In genomic region chr6:57267586-57268293, GRCh38 we compare ENCODE assay signal across 8 cellular contexts. TPM values are rescaled to one million over a fixed set of nuclear protein-coding genes. Genes with fewer than 3 reads are reported as not detected.
DNase-seq lines count a peak whose midpoint lies in the region; ATAC-seq, FAIRE-seq and TF ChIP-seq lines count a peak whose summit lies in the region.

No MANE protein-coding gene starts in this region.

- ATAC-seq in GM18909 (IDR thresholded peaks at IDR 0.05; ENCODE audit: poor library complexity, unreplicated experiment), result no peak
- ATAC-seq in stimulated activated memory B cell treated with anti-CD40 and anti-IgM and Interleukin-4, amounts not matched to agents 10 μg/mL and 1 μg/mL and 100 μg/mL, for 72 hours, result no peak

- H3K4me2 ChIP-seq in hepatocyte, result no peak overlapping the region

- no peaks in the 10 kb centered on the region for H4K20me1 ChIP-seq in hepatocyte (ENCODE audit: insufficient read depth, poor library complexity, severe bottlenecking)

- no peak overlapping the region for H3K4me3 Mint-ChIP-seq in stimulated activated memory B cell treated with anti-CD40 and anti-IgM and Interleukin-4, amounts not matched to agents 10 μg/mL and 1 μg/mL and 100 μg/mL, for 72 hours

- H3K36me3 ChIP-seq in adipocyte (ENCODE audit: control insufficient read depth, insufficient read depth, low read length, severe bottlenecking), result no peaks in the 10 kb centered on the region
- H3K36me3 ChIP-seq in hepatocyte (replicated peaks; ENCODE audit: insufficient read depth, low read depth), result no peaks in the 10 kb centered on the region

- H3K4me1 ChIP-seq in adipocyte (ENCODE audit: control insufficient read depth, insufficient read depth, low read length), result peaks cover 32% of the 10 kb centered on the region
- peaks cover 3% of the 10 kb centered on the region for H3K4me1 ChIP-seq in hepatocyte (ENCODE audit: insufficient read depth)

- peak overlapping the region; percentile 9 for H3K9ac ChIP-seq in adipocyte (ENCODE audit: low read length)

- FAIRE-seq in GM18507 (lab: Jason Lieb, UNC), result peak; percentile 58

- H3K9me3 ChIP-seq in adipocyte (ENCODE audit: control insufficient read depth, low read length) (no peaks in the 10 kb centered on the region), hepatocyte (ENCODE audit: low read depth) (no peaks in the 10 kb centered on the region)

- peaks cover 5% of the 10 kb centered on the region for H3K27me3 Mint-ChIP-seq in stimulated activated memory B cell treated with anti-CD40 and anti-IgM and Interleukin-4, amounts not matched to agents 10 μg/mL and 1 μg/mL and 100 μg/mL, for 72 hours

- H2AFZ ChIP-seq in hepatocyte, result no peak overlapping the region

- H3K27ac Mint-ChIP-seq in stimulated activated memory B cell treated with anti-CD40 and anti-IgM and Interleukin-4, amounts not matched to agents 10 μg/mL and 1 μg/mL and 100 μg/mL, for 72 hours, result no peak overlapping the region

- peak; percentile 60 for TF ChIP-seq CTCF in hepatocyte (IDR thresholded peaks at IDR 0.05; ENCODE audit: poor library complexity)

- WGBS in hepatocyte (ENCODE audit: low lambda C conversion rate, missing lambda C conversion rate), result 77% methylated on average over 10 of the region's 10 CpGs

- no peak overlapping the region for H3K27ac ChIP-seq in hepatocyte

- H3K79me2 ChIP-seq in hepatocyte, result no peaks in the 10 kb centered on the region

- no peaks in the 10 kb centered on the region for H3K9me3 Mint-ChIP-seq in stimulated activated memory B cell treated with anti-CD40 and anti-IgM and Interleukin-4, amounts not matched to agents 10 μg/mL and 1 μg/mL and 100 μg/mL, for 72 hours

- H3K27me3 ChIP-seq in adipocyte (replicated peaks; ENCODE audit: control insufficient read depth, insufficient read depth, low read length), result no peaks in the 10 kb centered on the region
- H3K27me3 ChIP-seq in hepatocyte, result no peaks in the 10 kb centered on the region

- no peaks in the 10 kb centered on the region for H3K4me1 Mint-ChIP-seq in stimulated activated memory B cell treated with anti-CD40 and anti-IgM and Interleukin-4, amounts not matched to agents 10 μg/mL and 1 μg/mL and 100 μg/mL, for 72 hours

- no peaks in the 10 kb centered on the region for H3K36me3 Mint-ChIP-seq in stimulated activated memory B cell treated with anti-CD40 and anti-IgM and Interleukin-4, amounts not matched to agents 10 μg/mL and 1 μg/mL and 100 μg/mL, for 72 hours

- DNase-seq in AML-193 (lab: John Stamatoyannopoulos, UW) (peak; percentile 58 to 64), GM18507 (ENCODE audit: extremely low spot score, insufficient read length, low read depth) (no peak), NCI-H82 treated with DMSO at 0.1 percent for 48 hours (lab: John Stamatoyannopoulos, UW; ENCODE audit: unreplicated experiment) (peak; percentile 24), adipocyte (ENCODE audit: low read depth) (peak; percentile 96), hepatocyte (ENCODE audit: low spot score) (peak; percentile 84)
- peak; percentile 15 for DNase-seq in stimulated activated CD4-positive, alpha-beta T cell treated with anti-CD3 and anti-CD28 coated beads, Interleukin-1b, Interleukin-23, amount 100 ng/mL, for 48 hours

- no peaks in the 10 kb centered on the region for H3K9me2 ChIP-seq in hepatocyte (replicated peaks; ENCODE audit: insufficient read depth)

- H3K4me3 ChIP-seq in adipocyte (ENCODE audit: low read length), result peak overlapping the region; percentile 45
- no peak overlapping the region for H3K4me3 ChIP-seq in hepatocyte

RNA-seq across cellular contexts. Expression of gene RAB23, which starts 45.6 kb away (rescaled TPM):
- 37.2 and 37.7 TPM in 2 replicates for total RNA-seq in hepatocyte
- polyA plus RNA-seq in hepatocyte, result 15.5 and 20.2 TPM in 2 replicates

RNA-seq across cellular contexts. Expression of gene PRIM2, which starts 49.7 kb away (rescaled TPM):
- total RNA-seq in hepatocyte, result 15.0 and 17.3 TPM in 2 replicates
- polyA plus RNA-seq in hepatocyte, result 5.1 and 5.7 TPM in 2 replicates
